20 cellular contexts compared by ENCODE assay signal in the genomic region with DNA sequence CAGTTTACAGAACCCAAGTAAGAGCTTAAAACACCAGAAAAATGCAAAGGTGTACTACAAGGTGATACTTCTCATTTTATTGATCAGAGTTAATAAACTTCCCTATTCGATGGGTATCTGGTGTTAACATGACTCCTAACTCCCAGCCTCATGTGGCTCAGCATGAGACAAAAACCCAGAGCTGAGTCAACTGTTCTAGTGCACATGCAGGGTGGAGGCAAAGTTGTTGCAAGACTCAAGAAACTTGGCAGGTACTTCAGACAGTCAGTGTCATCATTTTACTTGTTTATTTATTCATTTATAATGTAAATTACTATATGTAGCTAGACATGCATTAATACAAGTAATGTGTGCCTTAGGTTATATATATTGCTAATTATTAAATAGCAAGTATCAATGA.
DNase-seq lines count a peak whose midpoint lies in the region; ATAC-seq lines count a peak whose summit lies in the region.
"Had no signal": no experiment of that assay in that cellular context is flagged by ENCODE, and none has a peak within 500 bp of the region (broad histone marks: within the 10 kb centered on the region; RNA-seq: fewer than 3 reads in every experiment).

No MANE protein-coding gene starts in this region.

- H3K27me3 ChIP-seq in adipocyte (replicated peaks; ENCODE audit: control insufficient read depth, insufficient read depth, low read length), result no peaks in the 10 kb centered on the region
- H3K27me3 ChIP-seq: SJCRH30 had no signal

- H3K36me3 ChIP-seq in adipocyte (ENCODE audit: control insufficient read depth, insufficient read depth, low read length, severe bottlenecking), result no peaks in the 10 kb centered on the region
- H3K36me3 ChIP-seq: left ventricle myocardium inferior, SJCRH30 had no signal

- DNase-seq in DMS53 (lab: John Stamatoyannopoulos, UW), result peak; percentile 13
- no peak for DNase-seq in DMS53 treated with DMSO at 0.1 percent for 48 hours (lab: John Stamatoyannopoulos, UW; ENCODE audit: unreplicated experiment)
- peak; percentile 38 for DNase-seq in adipocyte (ENCODE audit: low read depth)
- peak; percentile 67 for DNase-seq in fibroblast of peridontal ligament (ENCODE audit: extremely low read depth)
- peak; percentile 37 for DNase-seq in smooth muscle cell of the brain vasculature (ENCODE audit: low read depth, low spot score)
- DNase-seq in cerebellar nuclear complex (lab: John Stamatoyannopoulos, UW), result no peak
- no peak for DNase-seq in NOMO-1 treated with DMSO at 0.1 percent for 48 hours (lab: John Stamatoyannopoulos, UW; ENCODE audit: unreplicated experiment)
- DNase-seq: activated gamma-delta T cell; aorta; CD8-positive, alpha-beta T cell; dermis blood vessel endothelial cell; left ventricle myocardium inferior; NCI-H1417; NCI-H2227 treated with DMSO at 0.1 percent for 48 hours; posterior cingulate gyrus; SJCRH30; stimulated activated CD4-positive, alpha-beta T cell treated with anti-CD3 and anti-CD28 coated beads, Interleukin-15, amount 100 ng/mL, for 24 hours; stimulated activated naive CD8-positive, alpha-beta T cell treated with anti-CD3 and anti-CD28 coated beads, Interleukin-15, amount 100 ng/mL, for 72 hours had no signal

- no peak for ATAC-seq in HG03108 (IDR thresholded peaks at IDR 0.05; ENCODE audit: unreplicated experiment)
- ATAC-seq: CD8-positive, alpha-beta T cell; stimulated activated naive CD8-positive, alpha-beta T cell treated with anti-CD3 and anti-CD28 coated beads, Interleukin-15, amount 100 ng/mL, for 72 hours had no signal

- peaks cover 28% of the 10 kb centered on the region for H3K4me1 ChIP-seq in adipocyte (ENCODE audit: control insufficient read depth, insufficient read depth, low read length)
- H3K4me1 ChIP-seq: left ventricle myocardium inferior had no signal

- no peaks in the 10 kb centered on the region for H3K9me3 ChIP-seq in adipocyte (ENCODE audit: control insufficient read depth, low read length)
- H3K9me3 ChIP-seq: left ventricle myocardium inferior, SJCRH30 had no signal

- H3K4me3 ChIP-seq in adipocyte (ENCODE audit: low read length), result no peak overlapping the region
- H3K4me3 ChIP-seq: left ventricle myocardium inferior, SJCRH30 had no signal

- no peak overlapping the region for H3K9ac ChIP-seq in adipocyte (ENCODE audit: low read length)
- H3K9ac ChIP-seq: KMS-11 had no signal

Comparison
In these comparisons a context has a peak if more than half of its experiments do, and no peak if none do; other contexts are left out.
1. DNase-seq: peak in DMS53 (single experiment), adipocyte (single experiment), fibroblast of peridontal ligament (single experiment) and smooth muscle cell of the brain vasculature (single experiment); none in DMS53 treated with DMSO at 0.1 percent for 48 hours (single experiment), cerebellar nuclear complex (0 of 2) and NOMO-1 treated with DMSO at 0.1 percent for 48 hours (single experiment).